ENCODE assay signal across 16 cellular contexts in genomic region chr17:78999056-78999768, GRCh38. TPM values are rescaled to one million over a fixed set of nuclear protein-coding genes. Genes with fewer than 3 reads are reported as not detected.
DNase-seq lines count a peak whose midpoint lies in the region; ATAC-seq and TF ChIP-seq lines count a peak whose summit lies in the region.
"Had no signal": no experiment of that assay in that cellular context is flagged by ENCODE, and none has a peak within 500 bp of the region (broad histone marks: within the 10 kb centered on the region; RNA-seq: fewer than 3 reads in every experiment).

No MANE protein-coding gene starts in this region.

- TF ChIP-seq CTCF in dorsolateral prefrontal cortex (IDR thresholded peaks at IDR 0.05 in 54 of 56, conservative IDR thresholded peaks at IDR 0.05 in 2 of 56; ENCODE audit: low read depth in 1 of 56, partially characterized antibody in 56 of 56) = no peak
- TF ChIP-seq CTCF in tibial artery (IDR thresholded peaks at IDR 0.05) = no peak

- H3K36me3 ChIP-seq in mucosa of stomach (ENCODE audit: control insufficient read depth, insufficient read depth, low read length) (peaks cover 10% of the 10 kb centered on the region), tibial artery (peaks cover 10 to 51% (median 35%) of the 10 kb centered on the region in 3 donors)

- H3K4me3 ChIP-seq in dorsolateral prefrontal cortex = no peak overlapping the region
- H3K4me3 ChIP-seq in mucosa of stomach (ENCODE audit: low read length) = no peak overlapping the region
- no peak overlapping the region for H3K4me3 ChIP-seq in tibial artery
- H3K4me3 ChIP-seq: tibial nerve had no signal

- ATAC-seq in activated T-cell treated with anti-CD3 and anti-CD28 coated beads, Interleukin-2, amount 50 U/mL, for 72 hours (replicated peaks in 1 of 2) = no peak
- ATAC-seq in stimulated activated naive CD8-positive, alpha-beta T cell treated with anti-CD3 and anti-CD28 coated beads, Interleukin-15, Interleukin-2, amounts not matched to agents 100 U/mL and 50 U/mL, for 24 hours = no peak
- ATAC-seq: activated CD8-positive, alpha-beta T cell treated with anti-CD3 and anti-CD28 coated beads, Interleukin-2, amount 10 ng/mL, durations not matched to agents 7 days and 5 days had no signal

- H3K9me3 ChIP-seq in mucosa of stomach (ENCODE audit: control insufficient read depth, low read length) (no peaks in the 10 kb centered on the region), tibial artery (no peaks in the 10 kb centered on the region)
- H3K9me3 ChIP-seq: tibial nerve had no signal

- no peaks in the 10 kb centered on the region for H3K27me3 Mint-ChIP-seq in activated T-cell treated with anti-CD3 and anti-CD28 coated beads, Interleukin-2, amount 50 U/mL, for 72 hours (ENCODE audit: low read depth)
- H3K27me3 Mint-ChIP-seq: CD8-positive, alpha-beta memory T cell; dendritic cell treated with granulocyte-macrophage colony-stimulating factor and Interleukin-4, amounts not matched to agents 40 ng/mL and 50 ng/mL, for 4 days had no signal

- peak overlapping the region in 34 of 59 donors; percentile 13 to 76 (median 46) for H3K27ac ChIP-seq in dorsolateral prefrontal cortex
- H3K27ac ChIP-seq in tibial artery = peak overlapping the region; percentile 67 to 87
- H3K27ac ChIP-seq: WERI-Rb-1 had no signal

- H3K36me3 Mint-ChIP-seq in activated T-cell treated with anti-CD3 and anti-CD28 coated beads, Interleukin-2, amount 50 U/mL, for 72 hours (ENCODE audit: insufficient read depth in 2 of 2) = peaks cover 2 to 6% of the 10 kb centered on the region in 2 donors

- H3K4me1 ChIP-seq in mucosa of stomach (ENCODE audit: control insufficient read depth, insufficient read depth, low read length) (peaks cover 89% of the 10 kb centered on the region), tibial artery (peaks cover 0 to 54% (median 38%) of the 10 kb centered on the region in 4 donors)

- H3K9ac ChIP-seq in mucosa of stomach (ENCODE audit: low read length) = peak overlapping the region; percentile 33

- H3K27me3 ChIP-seq in dorsolateral prefrontal cortex (no peaks in the 10 kb centered on the region), mucosa of stomach (ENCODE audit: control insufficient read depth, insufficient read depth, low read length) (no peaks in the 10 kb centered on the region), tibial artery (no peaks in the 10 kb centered on the region)
- H3K27me3 ChIP-seq: tibial nerve had no signal

- no peak overlapping the region for H3K4me3 Mint-ChIP-seq in activated T-cell treated with anti-CD3 and anti-CD28 coated beads, Interleukin-2, amount 50 U/mL, for 72 hours
- H3K4me3 Mint-ChIP-seq: activated CD8-positive, alpha-beta T cell treated with anti-CD3 and anti-CD28 coated beads, Interleukin-2, amount 10 ng/mL, durations not matched to agents 7 days and 5 days; CD8-positive, alpha-beta memory T cell; dendritic cell treated with granulocyte-macrophage colony-stimulating factor and Interleukin-4, amounts not matched to agents 40 ng/mL and 50 ng/mL, for 4 days had no signal

- H3K9me3 Mint-ChIP-seq in activated T-cell treated with anti-CD3 and anti-CD28 coated beads, Interleukin-2, amount 50 U/mL, for 72 hours = no peaks in the 10 kb centered on the region
- H3K9me3 Mint-ChIP-seq: CD8-positive, alpha-beta memory T cell; dendritic cell treated with granulocyte-macrophage colony-stimulating factor and Interleukin-4, amounts not matched to agents 40 ng/mL and 50 ng/mL, for 4 days had no signal

- no peaks in the 10 kb centered on the region for H3K4me1 Mint-ChIP-seq in activated T-cell treated with anti-CD3 and anti-CD28 coated beads, Interleukin-2, amount 50 U/mL, for 72 hours (ENCODE audit: low read depth)

- peak; percentile 12 for DNase-seq in activated T-cell treated with anti-CD3 and anti-CD28 coated beads, Interleukin-2, amount 50 U/mL, for 1 hour
- DNase-seq in activated T-cell treated with anti-CD3 and anti-CD28 coated beads, Interleukin-2, amount 50 U/mL, for 72 hours = no peak
- DNase-seq in dorsolateral prefrontal cortex = peak in 1 of 10 donors; percentile 3
- peak in 1 of 2 donors; percentile 67 for DNase-seq in tibial artery
- no peak for DNase-seq in DMS 273 treated with DMSO at 0.1 percent for 48 hours (lab: John Stamatoyannopoulos, UW)
- DNase-seq in stimulated activated naive CD8-positive, alpha-beta T cell treated with anti-CD3 and anti-CD28 coated beads, Interleukin-15, Interleukin-2, amounts not matched to agents 100 U/mL and 50 U/mL, for 24 hours = no peak
- no peak for DNase-seq in SKM-1 (lab: John Stamatoyannopoulos, UW; ENCODE audit: unreplicated experiment)
- DNase-seq: activated CD8-positive, alpha-beta T cell treated with anti-CD3 and anti-CD28 coated beads, Interleukin-2, amount 10 ng/mL, durations not matched to agents 7 days and 5 days; CD8-positive, alpha-beta memory T cell; MM.1S; NCI-H526 treated with DMSO at 0.1 percent for 48 hours; stimulated activated CD4-positive, alpha-beta T cell treated with anti-CD3 and anti-CD28 coated beads, Interleukin-1b, Interleukin-23, amount 100 ng/mL, for 48 hours; WERI-Rb-1 had no signal

- no peak overlapping the region for H3K27ac Mint-ChIP-seq in activated T-cell treated with anti-CD3 and anti-CD28 coated beads, Interleukin-2, amount 50 U/mL, for 72 hours
- H3K27ac Mint-ChIP-seq: activated CD8-positive, alpha-beta T cell treated with anti-CD3 and anti-CD28 coated beads, Interleukin-2, amount 10 ng/mL, durations not matched to agents 7 days and 5 days; dendritic cell treated with granulocyte-macrophage colony-stimulating factor and Interleukin-4, amounts not matched to agents 40 ng/mL and 50 ng/mL, for 4 days had no signal

- intact Hi-C loops in dorsolateral prefrontal cortex (cut with DNase I) = loop anchor here in 1 of 2 donors (10.0 kb wide), 1 partner anchor 396 kb away; no protein-coding TSS in a partner anchor
- intact Hi-C loops in tibial artery (cut with DNase I; ENCODE audit: low total_unique reads) = no loop called here

RNA-seq across cellular contexts. Expression of gene CANT1, which starts 10.4 kb away (rescaled TPM):
- total RNA-seq in activated T-cell treated with anti-CD3 and anti-CD28 coated beads, Interleukin-2, amount 50 U/mL, for 72 hours = 10 to 100 TPM; 52.9 to 58.1 TPM
- total RNA-seq in dorsolateral prefrontal cortex = 10 to 100 TPM; 20.0 to 55.3 (median 29.7) TPM

RNA-seq across cellular contexts. Expression of gene LGALS3BP, which starts 19.5 kb away (rescaled TPM):
- total RNA-seq in activated T-cell treated with anti-CD3 and anti-CD28 coated beads, Interleukin-2, amount 50 U/mL, for 72 hours = 10 to 100 TPM; 23.1 to 28.2 TPM
- total RNA-seq in dorsolateral prefrontal cortex = 100 to 1,000 TPM in 25 of 120 experiments, 10 to 100 TPM in 95; 31.2 to 256 (median 75.8) TPM

RNA-seq across cellular contexts. Expression of gene C1QTNF1, which starts 24.8 kb away (rescaled TPM):
- total RNA-seq in activated T-cell treated with anti-CD3 and anti-CD28 coated beads, Interleukin-2, amount 50 U/mL, for 72 hours = under 1 TPM; 0.31 to 0.88 TPM
- 10 to 100 TPM in 66 of 120 experiments, 1 to 10 TPM in 54; 3.2 to 50.9 (median 10.8) TPM for total RNA-seq in dorsolateral prefrontal cortex
- total RNA-seq: activated CD8-positive, alpha-beta T cell treated with anti-CD3 and anti-CD28 coated beads, Interleukin-2, amount 10 ng/mL, durations not matched to agents 7 days and 5 days had no signal
